Comparison of ENCODE assay signal across 1 cellular context in genomic region chr11:68309621-68310185, GRCh38.
A peak's percentile ranks its signal among the peaks of the same experiment; 100 is the strongest.
TF ChIP-seq lines count a peak whose summit lies in the region.

No MANE protein-coding gene starts in this region.

TF ChIP-seq in HepG2, 621 proteins besides CTCF, POLR2A, EP300 and RAD21 (continued from another document and continues in another):
- TF ChIP-seq ZNF510 (CRISPR knock-in tag; IDR thresholded peaks at IDR 0.05; ENCODE audit: low read depth), result no peak
- peak; percentile 78 for TF ChIP-seq PPARG (CRISPR knock-in tag; conservative IDR thresholded peaks at IDR 0.05)
- 0 out of 2 replicates have a peak, but pooled peaks have one; percentile 32 for TF ChIP-seq RBFOX2 (IDR thresholded peaks at IDR 0.05; ENCODE audit: low read depth, low read length)
- no peak for TF ChIP-seq ATM (IDR thresholded peaks at IDR 0.05; ENCODE audit: borderline replicate concordance)
- TF ChIP-seq, protein P1, sequence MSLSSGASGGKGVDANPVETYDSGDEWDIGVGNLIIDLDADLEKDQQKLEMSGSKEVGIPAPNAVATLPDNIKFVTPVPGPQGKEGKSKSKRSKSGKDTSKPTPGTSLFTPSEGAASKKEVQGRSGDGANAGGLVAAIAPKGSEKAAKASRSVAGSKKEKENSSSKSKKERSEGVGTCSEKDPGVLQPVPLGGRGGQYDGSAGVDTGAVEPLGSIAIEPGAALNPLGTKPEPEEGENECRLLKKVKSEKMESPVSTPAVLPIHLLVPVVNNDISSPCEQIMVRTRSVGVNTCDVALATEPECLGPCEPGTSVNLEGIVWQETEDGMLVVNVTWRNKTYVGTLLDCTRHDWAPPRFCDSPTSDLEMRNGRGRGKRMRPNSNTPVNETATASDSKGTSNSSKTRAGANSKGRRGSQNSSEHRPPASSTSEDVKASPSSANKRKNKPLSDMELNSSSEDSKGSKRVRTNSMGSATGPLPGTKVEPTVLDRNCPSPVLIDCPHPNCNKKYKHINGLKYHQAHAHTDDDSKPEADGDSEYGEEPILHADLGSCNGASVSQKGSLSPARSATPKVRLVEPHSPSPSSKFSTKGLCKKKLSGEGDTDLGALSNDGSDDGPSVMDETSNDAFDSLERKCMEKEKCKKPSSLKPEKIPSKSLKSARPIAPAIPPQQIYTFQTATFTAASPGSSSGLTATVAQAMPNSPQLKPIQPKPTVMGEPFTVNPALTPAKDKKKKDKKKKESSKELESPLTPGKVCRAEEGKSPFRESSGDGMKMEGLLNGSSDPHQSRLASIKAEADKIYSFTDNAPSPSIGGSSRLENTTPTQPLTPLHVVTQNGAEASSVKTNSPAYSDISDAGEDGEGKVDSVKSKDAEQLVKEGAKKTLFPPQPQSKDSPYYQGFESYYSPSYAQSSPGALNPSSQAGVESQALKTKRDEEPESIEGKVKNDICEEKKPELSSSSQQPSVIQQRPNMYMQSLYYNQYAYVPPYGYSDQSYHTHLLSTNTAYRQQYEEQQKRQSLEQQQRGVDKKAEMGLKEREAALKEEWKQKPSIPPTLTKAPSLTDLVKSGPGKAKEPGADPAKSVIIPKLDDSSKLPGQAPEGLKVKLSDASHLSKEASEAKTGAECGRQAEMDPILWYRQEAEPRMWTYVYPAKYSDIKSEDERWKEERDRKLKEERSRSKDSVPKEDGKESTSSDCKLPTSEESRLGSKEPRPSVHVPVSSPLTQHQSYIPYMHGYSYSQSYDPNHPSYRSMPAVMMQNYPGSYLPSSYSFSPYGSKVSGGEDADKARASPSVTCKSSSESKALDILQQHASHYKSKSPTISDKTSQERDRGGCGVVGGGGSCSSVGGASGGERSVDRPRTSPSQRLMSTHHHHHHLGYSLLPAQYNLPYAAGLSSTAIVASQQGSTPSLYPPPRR (CRISPR knock-in tag; IDR thresholded peaks at IDR 0.05; ENCODE audit: borderline replicate concordance), result no peak
- TF ChIP-seq, protein P2, sequence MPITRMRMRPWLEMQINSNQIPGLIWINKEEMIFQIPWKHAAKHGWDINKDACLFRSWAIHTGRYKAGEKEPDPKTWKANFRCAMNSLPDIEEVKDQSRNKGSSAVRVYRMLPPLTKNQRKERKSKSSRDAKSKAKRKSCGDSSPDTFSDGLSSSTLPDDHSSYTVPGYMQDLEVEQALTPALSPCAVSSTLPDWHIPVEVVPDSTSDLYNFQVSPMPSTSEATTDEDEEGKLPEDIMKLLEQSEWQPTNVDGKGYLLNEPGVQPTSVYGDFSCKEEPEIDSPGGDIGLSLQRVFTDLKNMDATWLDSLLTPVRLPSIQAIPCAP (CRISPR knock-in tag; IDR thresholded peaks at IDR 0.05; ENCODE audit: low read depth), result no peak
- TF ChIP-seq HMG20B (CRISPR knock-in tag; conservative IDR thresholded peaks at IDR 0.05), result no peak
- no peak for TF ChIP-seq ZNF274 (CRISPR knock-in tag; IDR thresholded peaks at IDR 0.05)
- TF ChIP-seq ZNF720 (CRISPR knock-in tag; IDR thresholded peaks at IDR 0.05), result no peak
- no peak for TF ChIP-seq ARID3A (IDR thresholded peaks at IDR 0.05; ENCODE audit: low read depth, low read length)
- TF ChIP-seq HOMEZ (CRISPR knock-in tag; IDR thresholded peaks at IDR 0.05; ENCODE audit: low read depth), result 0 out of 2 replicates have a peak, but pooled peaks have one; percentile 10
- no peak for TF ChIP-seq RFXAP (CRISPR knock-in tag; IDR thresholded peaks at IDR 0.05; ENCODE audit: borderline replicate concordance)
- no peak for TF ChIP-seq RBM22 (optimal IDR thresholded peaks at IDR 0.05; ENCODE audit: low read length)
- TF ChIP-seq, protein P3, sequence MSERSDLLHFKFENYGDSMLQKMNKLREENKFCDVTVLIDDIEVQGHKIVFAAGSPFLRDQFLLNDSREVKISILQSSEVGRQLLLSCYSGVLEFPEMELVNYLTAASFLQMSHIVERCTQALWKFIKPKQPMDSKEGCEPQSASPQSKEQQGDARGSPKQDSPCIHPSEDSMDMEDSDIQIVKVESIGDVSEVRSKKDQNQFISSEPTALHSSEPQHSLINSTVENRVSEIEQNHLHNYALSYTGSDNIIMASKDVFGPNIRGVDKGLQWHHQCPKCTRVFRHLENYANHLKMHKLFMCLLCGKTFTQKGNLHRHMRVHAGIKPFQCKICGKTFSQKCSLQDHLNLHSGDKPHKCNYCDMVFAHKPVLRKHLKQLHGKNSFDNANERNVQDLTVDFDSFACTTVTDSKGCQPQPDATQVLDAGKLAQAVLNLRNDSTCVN (CRISPR knock-in tag; IDR thresholded peaks at IDR 0.05; ENCODE audit: borderline replicate concordance), result no peak
- TF ChIP-seq ZNF362 (CRISPR knock-in tag; IDR thresholded peaks at IDR 0.05; ENCODE audit: borderline replicate concordance), result no peak
- no peak for TF ChIP-seq NONO (IDR thresholded peaks at IDR 0.05)
- no peak for TF ChIP-seq NONO (CRISPR knock-in tag; conservative IDR thresholded peaks at IDR 0.05)
- TF ChIP-seq SPEN (CRISPR knock-in tag; IDR thresholded peaks at IDR 0.05; ENCODE audit: low read depth), result no peak
- no peak for TF ChIP-seq ZNF160 (CRISPR knock-in tag; IDR thresholded peaks at IDR 0.05)
- 0 out of 2 replicates have a peak, but pooled peaks have one; percentile 34 for TF ChIP-seq ZBTB34 (CRISPR knock-in tag; IDR thresholded peaks at IDR 0.05)
- TF ChIP-seq SNAPC5 (CRISPR knock-in tag; IDR thresholded peaks at IDR 0.05; ENCODE audit: borderline replicate concordance), result no peak
- no peak for TF ChIP-seq SMC3 (IDR thresholded peaks at IDR 0.05; ENCODE audit: low read length)
- TF ChIP-seq ZBTB7B (CRISPR knock-in tag; IDR thresholded peaks at IDR 0.05), result peak; percentile 53; the same call in 1 of the 2 replicates
- no peak for TF ChIP-seq SATB2 (CRISPR knock-in tag; IDR thresholded peaks at IDR 0.05)
- TF ChIP-seq ZGPAT (CRISPR knock-in tag; IDR thresholded peaks at IDR 0.05), result no peak; the same call in 1 of the 2 replicates
- no peak for TF ChIP-seq KIAA2018 (CRISPR knock-in tag; IDR thresholded peaks at IDR 0.05; ENCODE audit: borderline replicate concordance)
- TF ChIP-seq, protein P4, sequence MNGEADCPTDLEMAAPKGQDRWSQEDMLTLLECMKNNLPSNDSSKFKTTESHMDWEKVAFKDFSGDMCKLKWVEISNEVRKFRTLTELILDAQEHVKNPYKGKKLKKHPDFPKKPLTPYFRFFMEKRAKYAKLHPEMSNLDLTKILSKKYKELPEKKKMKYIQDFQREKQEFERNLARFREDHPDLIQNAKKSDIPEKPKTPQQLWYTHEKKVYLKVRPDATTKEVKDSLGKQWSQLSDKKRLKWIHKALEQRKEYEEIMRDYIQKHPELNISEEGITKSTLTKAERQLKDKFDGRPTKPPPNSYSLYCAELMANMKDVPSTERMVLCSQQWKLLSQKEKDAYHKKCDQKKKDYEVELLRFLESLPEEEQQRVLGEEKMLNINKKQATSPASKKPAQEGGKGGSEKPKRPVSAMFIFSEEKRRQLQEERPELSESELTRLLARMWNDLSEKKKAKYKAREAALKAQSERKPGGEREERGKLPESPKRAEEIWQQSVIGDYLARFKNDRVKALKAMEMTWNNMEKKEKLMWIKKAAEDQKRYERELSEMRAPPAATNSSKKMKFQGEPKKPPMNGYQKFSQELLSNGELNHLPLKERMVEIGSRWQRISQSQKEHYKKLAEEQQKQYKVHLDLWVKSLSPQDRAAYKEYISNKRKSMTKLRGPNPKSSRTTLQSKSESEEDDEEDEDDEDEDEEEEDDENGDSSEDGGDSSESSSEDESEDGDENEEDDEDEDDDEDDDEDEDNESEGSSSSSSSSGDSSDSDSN (CRISPR knock-in tag; IDR thresholded peaks at IDR 0.05), result no peak
